Comparison of ENCODE assay signal across 8 cellular contexts in genomic region chr5:151051931-151052608, GRCh38. TPM values are rescaled to one million over a fixed set of nuclear protein-coding genes. Genes with fewer than 3 reads are reported as not detected.
A peak's percentile ranks its signal among the peaks of the same experiment; 100 is the strongest.
DNase-seq lines count a peak whose midpoint lies in the region; ATAC-seq and TF ChIP-seq lines count a peak whose summit lies in the region.

No MANE protein-coding gene starts in this region.

- in situ Hi-C loops in Panc1 (cut with HindIII; ENCODE audit: low pct_unique_long_range_greater_than_20kb, low sequenced_read_pairs): no loop called here

- peaks cover 9% of the 10 kb centered on the region for H3K4me1 Mint-ChIP-seq in activated CD4-positive, alpha-beta T cell treated with anti-CD3 and anti-CD28 coated beads, Interleukin-2, amount 10 ng/mL, durations not matched to agents 24 days and 14 days
- H3K4me1 Mint-ChIP-seq in activated CD4-positive, alpha-beta T cell treated with anti-CD3 and anti-CD28 coated beads for 36 hours: peaks cover 5% of the 10 kb centered on the region

- H3K36me3 ChIP-seq in Panc1 (ENCODE audit: control insufficient read depth, insufficient read depth, low read length) (peaks cover 2% of the 10 kb centered on the region; the same call in 1 of the 2 replicates), right atrium auricular region (peaks cover 51% of the 10 kb centered on the region), subcutaneous abdominal adipose tissue (ENCODE audit: control insufficient read depth in 5 of 5, insufficient read depth in 5 of 5, low read length in 5 of 5) (peaks cover 7 to 93% (median 78%) of the 10 kb centered on the region in 5 donors), BE2C (peaks cover 23% of the 10 kb centered on the region)

- ATAC-seq in activated CD4-positive, alpha-beta T cell treated with anti-CD3 and anti-CD28 coated beads for 36 hours: no peak
- peak; percentile 27 for ATAC-seq in Panc1
- ATAC-seq in GM19467 (IDR thresholded peaks at IDR 0.05; ENCODE audit: unreplicated experiment): no peak

- intact Hi-C loops in activated CD4-positive, alpha-beta T cell treated with anti-CD3 and anti-CD28 coated beads, Interleukin-2, amount 10 ng/mL, durations not matched to agents 24 days and 14 days (cut with micrococcal nuclease): loop anchor here (1.0 to 2.0 kb wide), 3 partner anchors 35 to 113 kb away; no protein-coding TSS in a partner anchor
- intact Hi-C loops in activated CD4-positive, alpha-beta T cell treated with anti-CD3 and anti-CD28 coated beads for 36 hours (cut with DNase I, micrococcal nuclease): loop anchor here (1.0 to 5.0 kb wide), 3 partner anchors 35 to 112 kb away; no protein-coding TSS in a partner anchor
- intact Hi-C loops in Panc1 (cut with micrococcal nuclease; ENCODE audit: unreplicated experiment): loop anchor here (1.0 to 5.0 kb wide), 2 partner anchors 63 to 115 kb away; no protein-coding TSS in a partner anchor

- no peaks in the 10 kb centered on the region for H3K27me3 Mint-ChIP-seq in activated CD4-positive, alpha-beta T cell treated with anti-CD3 and anti-CD28 coated beads, Interleukin-2, amount 10 ng/mL, durations not matched to agents 24 days and 14 days
- H3K27me3 Mint-ChIP-seq in activated CD4-positive, alpha-beta T cell treated with anti-CD3 and anti-CD28 coated beads for 36 hours: no peaks in the 10 kb centered on the region

- H3K9me3 Mint-ChIP-seq in activated CD4-positive, alpha-beta T cell treated with anti-CD3 and anti-CD28 coated beads, Interleukin-2, amount 10 ng/mL, durations not matched to agents 24 days and 14 days: no peaks in the 10 kb centered on the region
- no peaks in the 10 kb centered on the region for H3K9me3 Mint-ChIP-seq in activated CD4-positive, alpha-beta T cell treated with anti-CD3 and anti-CD28 coated beads for 36 hours (ENCODE audit: low read depth)

- TF ChIP-seq CTCF in Panc1 (IDR thresholded peaks at IDR 0.05): no peak
- peak; percentile 7 to 29 for TF ChIP-seq CTCF in right atrium auricular region (IDR thresholded peaks at IDR 0.05)
- no peak for TF ChIP-seq CTCF in BE2C (IDR thresholded peaks at IDR 0.05; ENCODE audit: low read depth, low read length)

- H3K27me3 ChIP-seq in Panc1 (ENCODE audit: control insufficient read depth, insufficient read depth, low read length) (no peaks in the 10 kb centered on the region), right atrium auricular region (no peaks in the 10 kb centered on the region), subcutaneous abdominal adipose tissue (ENCODE audit: control insufficient read depth in 5 of 5, insufficient read depth in 4 of 5, low read length in 5 of 5) (no peaks in the 10 kb centered on the region), BE2C (no peaks in the 10 kb centered on the region)

- H3K9me3 ChIP-seq in Panc1 (ENCODE audit: control insufficient read depth, insufficient read depth, low read depth, low read length) (no peaks in the 10 kb centered on the region), right atrium auricular region (no peaks in the 10 kb centered on the region), subcutaneous abdominal adipose tissue (ENCODE audit: control insufficient read depth in 5 of 5, low read length in 5 of 5) (no peaks in the 10 kb centered on the region), BE2C (no peaks in the 10 kb centered on the region)

- POLR2A ChIA-PET in activated CD4-positive, alpha-beta T cell treated with anti-CD3 and anti-CD28 coated beads for 36 hours (lab: Charles Lee): no interaction called here
- POLR2A ChIA-PET in Panc1 (lab: Charles Lee): no interaction called here

- no peak overlapping the region for H3K4me3 ChIP-seq in Panc1 (ENCODE audit: low read depth in 2 of 2, low read length in 2 of 2)
- H3K4me3 ChIP-seq in right atrium auricular region: no peak overlapping the region
- no peak overlapping the region for H3K4me3 ChIP-seq in subcutaneous abdominal adipose tissue (ENCODE audit: low read depth in 1 of 5, low read length in 5 of 5)
- no peak overlapping the region for H3K4me3 ChIP-seq in BE2C (ENCODE audit: low read depth, low read length)

- H3K4me1 ChIP-seq in Panc1 (ENCODE audit: control insufficient read depth, insufficient read depth, low read length) (no peaks in the 10 kb centered on the region), right atrium auricular region (peaks cover 0 to 20% of the 10 kb centered on the region in 2 donors), subcutaneous abdominal adipose tissue (ENCODE audit: control insufficient read depth in 5 of 5, insufficient read depth in 5 of 5, low read length in 5 of 5) (peaks cover 4 to 42% (median 35%) of the 10 kb centered on the region in 5 donors), BE2C (no peaks in the 10 kb centered on the region)

- H3K27ac ChIP-seq in Panc1 (ENCODE audit: low read length) (no peak overlapping the region), right atrium auricular region (peak overlapping the region; percentile 21 to 50), subcutaneous abdominal adipose tissue (ENCODE audit: low read depth, low read length) (peak overlapping the region; percentile 63)

- H3K36me3 Mint-ChIP-seq in activated CD4-positive, alpha-beta T cell treated with anti-CD3 and anti-CD28 coated beads, Interleukin-2, amount 10 ng/mL, durations not matched to agents 24 days and 14 days (ENCODE audit: low read depth): peaks cover 68% of the 10 kb centered on the region
- peaks cover 90% of the 10 kb centered on the region for H3K36me3 Mint-ChIP-seq in activated CD4-positive, alpha-beta T cell treated with anti-CD3 and anti-CD28 coated beads for 36 hours (ENCODE audit: low read depth)

- H3K27ac Mint-ChIP-seq in activated CD4-positive, alpha-beta T cell treated with anti-CD3 and anti-CD28 coated beads, Interleukin-2, amount 10 ng/mL, durations not matched to agents 24 days and 14 days: peak overlapping the region; percentile 46
- no peak overlapping the region for H3K27ac Mint-ChIP-seq in activated CD4-positive, alpha-beta T cell treated with anti-CD3 and anti-CD28 coated beads for 36 hours

- peak overlapping the region in 2 of 5 donors; percentile 34 to 60 for H3K9ac ChIP-seq in subcutaneous abdominal adipose tissue (ENCODE audit: low read length in 5 of 5)

- no TSS peak for BruUV-seq in Panc1 (replicated peaks; lab: Mats Ljungman, UMichigan)

- H3K4me3 Mint-ChIP-seq in activated CD4-positive, alpha-beta T cell treated with anti-CD3 and anti-CD28 coated beads, Interleukin-2, amount 10 ng/mL, durations not matched to agents 24 days and 14 days: no peak overlapping the region
- no peak overlapping the region for H3K4me3 Mint-ChIP-seq in activated CD4-positive, alpha-beta T cell treated with anti-CD3 and anti-CD28 coated beads for 36 hours

- no peak for DNase-seq in activated CD4-positive, alpha-beta T cell treated with anti-CD3 and anti-CD28 coated beads, Interleukin-2, amount 10 ng/mL, durations not matched to agents 24 days and 14 days
- DNase-seq in activated CD4-positive, alpha-beta T cell treated with anti-CD3 and anti-CD28 coated beads for 36 hours: no peak
- DNase-seq in Panc1 (ENCODE audit: low read depth, low spot score): no peak
- DNase-seq in right atrium auricular region (ENCODE audit: low spot score): no peak
- no peak for DNase-seq in BE2C
- DNase-seq in hypothalamus (lab: John Stamatoyannopoulos, UW): no peak

- CTCF ChIA-PET in activated CD4-positive, alpha-beta T cell treated with anti-CD3 and anti-CD28 coated beads for 36 hours (lab: Charles Lee): interaction anchor here (0.6 to 8.3 kb wide), 29 partner anchors 9 to 262 kb away, joined by 3 to 234 read pairs (median 4); no protein-coding TSS in a partner anchor
- CTCF ChIA-PET in Panc1 (lab: Charles Lee): interaction anchor here (0.6 to 2.1 kb wide), 6 partner anchors 10 to 113 kb away, joined by 3 to 56 read pairs (median 3); no protein-coding TSS in a partner anchor

RNA-seq across cellular contexts. Expression of gene TNIP1, which starts 28.8 kb away (rescaled TPM):
- 345 and 360 TPM in 2 replicates for total RNA-seq in activated CD4-positive, alpha-beta T cell treated with anti-CD3 and anti-CD28 coated beads, Interleukin-2, amount 10 ng/mL, durations not matched to agents 24 days and 14 days
- 100 to 1,000 TPM; 351 to 408 TPM for total RNA-seq in activated CD4-positive, alpha-beta T cell treated with anti-CD3 and anti-CD28 coated beads for 36 hours
- total RNA-seq in Panc1 (2021; ENCODE audit: unreplicated experiment): 81.9 TPM
- 122 TPM for polyA plus RNA-seq in Panc1 (2012; ENCODE audit: insufficient read length)
- 10 to 100 TPM; 68.9 to 92.6 TPM for total RNA-seq in right atrium auricular region
- polyA plus RNA-seq in BE2C (2012; ENCODE audit: insufficient read depth, insufficient read length, low read depth): 47.8 TPM

RNA-seq across cellular contexts. Expression of gene GPX3, which starts 31.7 kb away (rescaled TPM):
- not detected in 2 replicates for total RNA-seq in activated CD4-positive, alpha-beta T cell treated with anti-CD3 and anti-CD28 coated beads, Interleukin-2, amount 10 ng/mL, durations not matched to agents 24 days and 14 days
- not detected for total RNA-seq in activated CD4-positive, alpha-beta T cell treated with anti-CD3 and anti-CD28 coated beads for 36 hours
- total RNA-seq in Panc1 (2021; ENCODE audit: unreplicated experiment) (8.5 TPM), right atrium auricular region (1,000 to 10,000 TPM; 2,222 to 2,480 TPM)
- 8.7 TPM for polyA plus RNA-seq in Panc1 (2012; ENCODE audit: insufficient read length)
- 4.4 TPM for polyA plus RNA-seq in BE2C (2012; ENCODE audit: insufficient read depth, insufficient read length, low read depth)

Comparison
In these comparisons a context has a peak if more than half of its experiments do, and no peak if none do; other contexts are left out.
1. CTCF ChIP-seq: peak in right atrium auricular region (2 of 2); none in Panc1 (single experiment) and BE2C (single experiment).
2. RNA of gene GPX3, which starts 31.7 kb away (total RNA-seq): 2,222 to 2,480 TPM in right atrium auricular region; 8.5 TPM in Panc1 (single experiment), not detected in activated CD4-positive, alpha-beta T cell treated with anti-CD3 and anti-CD28 coated beads for 36 hours and not detected in activated CD4-positive, alpha-beta T cell treated with anti-CD3 and anti-CD28 coated beads, Interleukin-2, amount 10 ng/mL, durations not matched to agents 24 days and 14 days; every median in the first group is over 100 times any median in the second.